In the genomic region with DNA sequence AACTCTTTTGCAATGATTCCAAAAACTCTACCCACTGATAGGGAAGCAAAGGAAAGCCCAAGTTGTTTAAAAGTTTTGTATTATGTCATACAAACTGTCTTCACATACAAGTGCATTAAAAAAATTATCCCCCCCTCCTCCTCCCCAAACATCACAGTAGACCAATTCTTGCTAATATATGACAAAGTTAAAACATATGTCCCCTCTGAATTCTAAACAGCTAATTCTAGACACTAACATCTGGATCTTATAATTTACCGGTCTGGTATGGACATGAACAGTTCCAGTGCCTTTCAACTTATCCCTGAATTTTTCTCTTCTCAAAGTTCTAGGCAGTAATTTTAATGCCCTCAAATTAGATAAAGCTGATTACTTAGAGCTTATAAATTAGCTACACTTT, we compare ENCODE assay signal across 17 cellular contexts. TPM values are rescaled to one million over a fixed set of nuclear protein-coding genes. Genes with fewer than 3 reads are reported as not detected.
DNase-seq lines count a peak whose midpoint lies in the region; ATAC-seq and TF ChIP-seq lines count a peak whose summit lies in the region.
"Had no signal": no experiment of that assay in that cellular context is flagged by ENCODE, and none has a peak within 500 bp of the region (broad histone marks: within the 10 kb centered on the region; RNA-seq: fewer than 3 reads in every experiment).

No MANE protein-coding gene starts in this region.

- ATAC-seq in activated CD4-positive, alpha-beta T cell treated with anti-CD3 and anti-CD28 coated beads for 36 hours = no peak
- ATAC-seq: CD8-positive, alpha-beta T cell had no signal

- CTCF ChIA-PET in activated CD4-positive, alpha-beta T cell treated with anti-CD3 and anti-CD28 coated beads for 36 hours (lab: Charles Lee) = no interaction called here
- CTCF ChIA-PET in A673 (lab: Charles Lee) = interaction anchor here (0.5 kb wide), 1 partner anchor 130 kb away, joined by 3 read pairs; no protein-coding TSS in a partner anchor

- H3K4me1 ChIP-seq in A673 (ENCODE audit: insufficient read depth, low read length, poor library complexity, severe bottlenecking) = peaks cover 18% of the 10 kb centered on the region

- DNase-seq in activated CD4-positive, alpha-beta T cell treated with anti-CD3 and anti-CD28 coated beads for 36 hours = no peak
- no peak for DNase-seq in activated CD4-positive, alpha-beta T cell treated with anti-CD3 and anti-CD28 coated beads for 48 hours
- DNase-seq in A673 (ENCODE audit: low spot score) (peak; percentile 12), fibroblast of peridontal ligament (ENCODE audit: extremely low read depth) (peak; percentile 49), lower leg skin (ENCODE audit: low spot score in 2 of 2) (no peak), dedifferentiated amniotic fluid mesenchymal stem cell (ENCODE audit: extremely low spot score) (no peak)
- DNase-seq in activated T-helper 1 cell treated with anti-CD3 and anti-CD28 coated beads, Interleukin-12 subunit alpha, Interleukin-12 subunit beta, Interleukin-2, Interleukin-4 antibody, amounts not matched to agents 30 ng/mL and 10 ng/mL and 1 ng/mL, durations not matched to agents 14 hours and 24 hours and 36 hours (ENCODE audit: low spot score) = no peak
- DNase-seq: CD8-positive, alpha-beta T cell; NCI-H1048; NCI-H146; NCI-H2081; NCI-H510A treated with DMSO at 0.1 percent for 48 hours had no signal

- no peak overlapping the region for H3K27ac ChIP-seq in A673 (ENCODE audit: low read depth, low read length, poor library complexity, severe bottlenecking)
- H3K27ac ChIP-seq: BLaER1 had no signal

- no peaks in the 10 kb centered on the region for H3K27me3 Mint-ChIP-seq in activated CD4-positive, alpha-beta T cell treated with anti-CD3 and anti-CD28 coated beads for 36 hours
- no peaks in the 10 kb centered on the region for H3K27me3 Mint-ChIP-seq in activated naive CD8-positive, alpha-beta T cell
- H3K27me3 Mint-ChIP-seq in activated T-helper 1 cell treated with anti-CD3 and anti-CD28 coated beads, Interleukin-12 subunit alpha, Interleukin-12 subunit beta, Interleukin-2, Interleukin-4 antibody, amounts not matched to agents 30 ng/mL and 10 ng/mL and 1 ng/mL, durations not matched to agents 14 hours and 24 hours and 36 hours (ENCODE audit: insufficient read depth) = no peaks in the 10 kb centered on the region

- POLR2A ChIA-PET in activated CD4-positive, alpha-beta T cell treated with anti-CD3 and anti-CD28 coated beads for 36 hours (lab: Charles Lee) = no interaction called here
- POLR2A ChIA-PET in A673 (lab: Charles Lee; ENCODE audit: low non-redundant PET) = no interaction called here

- no peak overlapping the region for H3K4me3 Mint-ChIP-seq in activated CD4-positive, alpha-beta T cell treated with anti-CD3 and anti-CD28 coated beads for 36 hours
- H3K4me3 Mint-ChIP-seq in activated naive CD8-positive, alpha-beta T cell = no peak overlapping the region
- no peak overlapping the region for H3K4me3 Mint-ChIP-seq in activated T-helper 1 cell treated with anti-CD3 and anti-CD28 coated beads, Interleukin-12 subunit alpha, Interleukin-12 subunit beta, Interleukin-2, Interleukin-4 antibody, amounts not matched to agents 30 ng/mL and 10 ng/mL and 1 ng/mL, durations not matched to agents 14 hours and 24 hours and 36 hours
- H3K4me3 Mint-ChIP-seq: CD8-positive, alpha-beta T cell had no signal

- H3K27me3 ChIP-seq in A673 (replicated peaks; ENCODE audit: insufficient read depth, low read depth, low read length, poor library complexity) = no peaks in the 10 kb centered on the region
- H3K27me3 ChIP-seq: BLaER1 had no signal

- no peak for TF ChIP-seq POLR2A in lower leg skin (IDR thresholded peaks at IDR 0.05)

- peaks cover 33% of the 10 kb centered on the region for H3K36me3 Mint-ChIP-seq in activated CD4-positive, alpha-beta T cell treated with anti-CD3 and anti-CD28 coated beads for 36 hours (ENCODE audit: low read depth)
- H3K36me3 Mint-ChIP-seq in activated naive CD8-positive, alpha-beta T cell = peaks cover 5% of the 10 kb centered on the region
- peaks cover 25% of the 10 kb centered on the region for H3K36me3 Mint-ChIP-seq in activated T-helper 1 cell treated with anti-CD3 and anti-CD28 coated beads, Interleukin-12 subunit alpha, Interleukin-12 subunit beta, Interleukin-2, Interleukin-4 antibody, amounts not matched to agents 30 ng/mL and 10 ng/mL and 1 ng/mL, durations not matched to agents 14 hours and 24 hours and 36 hours (ENCODE audit: low read depth)

- H3K4me3 ChIP-seq in A673 (ENCODE audit: low read depth, low read length, poor library complexity, severe bottlenecking) = no peak overlapping the region
- H3K4me3 ChIP-seq in lower leg skin (ENCODE audit: low read depth, poor library complexity, severe bottlenecking) = no peak overlapping the region
- H3K4me3 ChIP-seq: BLaER1 had no signal

- TF ChIP-seq CTCF in A673 (conservative IDR thresholded peaks at IDR 0.05; ENCODE audit: low read depth, low read length) = no peak
- TF ChIP-seq CTCF in lower leg skin (IDR thresholded peaks at IDR 0.05) = no peak

- no peaks in the 10 kb centered on the region for H3K9me3 Mint-ChIP-seq in activated CD4-positive, alpha-beta T cell treated with anti-CD3 and anti-CD28 coated beads for 36 hours (ENCODE audit: low read depth)
- no peaks in the 10 kb centered on the region for H3K9me3 Mint-ChIP-seq in activated naive CD8-positive, alpha-beta T cell (ENCODE audit: low read depth)
- no peaks in the 10 kb centered on the region for H3K9me3 Mint-ChIP-seq in activated T-helper 1 cell treated with anti-CD3 and anti-CD28 coated beads, Interleukin-12 subunit alpha, Interleukin-12 subunit beta, Interleukin-2, Interleukin-4 antibody, amounts not matched to agents 30 ng/mL and 10 ng/mL and 1 ng/mL, durations not matched to agents 14 hours and 24 hours and 36 hours
- H3K9me3 Mint-ChIP-seq: CD8-positive, alpha-beta T cell had no signal

- no TSS peak for BruUV-seq in A673 (replicated peaks; lab: Mats Ljungman, UMichigan)

- peaks cover 14% of the 10 kb centered on the region for H3K4me1 Mint-ChIP-seq in activated CD4-positive, alpha-beta T cell treated with anti-CD3 and anti-CD28 coated beads for 36 hours
- H3K4me1 Mint-ChIP-seq in activated naive CD8-positive, alpha-beta T cell (ENCODE audit: low read depth) = peaks cover 19% of the 10 kb centered on the region
- H3K4me1 Mint-ChIP-seq in activated T-helper 1 cell treated with anti-CD3 and anti-CD28 coated beads, Interleukin-12 subunit alpha, Interleukin-12 subunit beta, Interleukin-2, Interleukin-4 antibody, amounts not matched to agents 30 ng/mL and 10 ng/mL and 1 ng/mL, durations not matched to agents 14 hours and 24 hours and 36 hours (ENCODE audit: low read depth) = peaks cover 22% of the 10 kb centered on the region

- intact Hi-C loops in activated CD4-positive, alpha-beta T cell treated with anti-CD3 and anti-CD28 coated beads for 36 hours (cut with DNase I, micrococcal nuclease) = no loop called here
- intact Hi-C loops in A673 (cut with micrococcal nuclease; ENCODE audit: unreplicated experiment) = no loop called here
- intact Hi-C loops in lower leg skin (cut with DNase I; ENCODE audit: low total_unique reads) = no loop called here
- intact Hi-C loops in activated T-helper 1 cell treated with anti-CD3 and anti-CD28 coated beads, Interleukin-12 subunit alpha, Interleukin-12 subunit beta, Interleukin-2, Interleukin-4 antibody, amounts not matched to agents 30 ng/mL and 10 ng/mL and 1 ng/mL, durations not matched to agents 14 hours and 24 hours and 36 hours (cut with micrococcal nuclease) = no loop called here

- peak overlapping the region; percentile 2 for H3K27ac Mint-ChIP-seq in activated CD4-positive, alpha-beta T cell treated with anti-CD3 and anti-CD28 coated beads for 36 hours
- peak overlapping the region; percentile 74 for H3K27ac Mint-ChIP-seq in activated naive CD8-positive, alpha-beta T cell
- no peak overlapping the region for H3K27ac Mint-ChIP-seq in activated T-helper 1 cell treated with anti-CD3 and anti-CD28 coated beads, Interleukin-12 subunit alpha, Interleukin-12 subunit beta, Interleukin-2, Interleukin-4 antibody, amounts not matched to agents 30 ng/mL and 10 ng/mL and 1 ng/mL, durations not matched to agents 14 hours and 24 hours and 36 hours
- H3K27ac Mint-ChIP-seq: CD8-positive, alpha-beta T cell had no signal

- H3K9me3 ChIP-seq in A673 (ENCODE audit: low read depth, low read length, poor library complexity, severe bottlenecking) = no peaks in the 10 kb centered on the region
- H3K9me3 ChIP-seq: BLaER1 had no signal

- WGBS in lower leg skin, 2 donors = 79 to 81% methylated on average over 1 of the region's 1 CpG

- peaks cover 39% of the 10 kb centered on the region for H3K36me3 ChIP-seq in A673 (ENCODE audit: insufficient read depth, low read length, poor library complexity, severe bottlenecking)

RNA-seq across cellular contexts. Expression of gene RIT1, which starts 13.4 kb away (rescaled TPM):
- 10 to 100 TPM; 20.3 to 23.0 TPM for total RNA-seq in activated CD4-positive, alpha-beta T cell treated with anti-CD3 and anti-CD28 coated beads for 36 hours
- total RNA-seq in A673 (2021) (27.5 and 29.6 TPM in 2 replicates), lower leg skin (10 to 100 TPM; 16.1 to 34.2 (median 24.2) TPM)
- 20.2 and 22.3 TPM in 2 replicates for total RNA-seq in activated T-helper 1 cell treated with anti-CD3 and anti-CD28 coated beads, Interleukin-12 subunit alpha, Interleukin-12 subunit beta, Interleukin-2, Interleukin-4 antibody, amounts not matched to agents 30 ng/mL and 10 ng/mL and 1 ng/mL, durations not matched to agents 14 hours and 24 hours and 36 hours

RNA-seq across cellular contexts. Expression of gene KHDC4, which starts 36.5 kb away (rescaled TPM):
- total RNA-seq in activated CD4-positive, alpha-beta T cell treated with anti-CD3 and anti-CD28 coated beads for 36 hours = 10 to 100 TPM; 68.7 to 97.5 TPM
- 92.7 and 93.3 TPM in 2 replicates for total RNA-seq in A673 (2021)
- 10 to 100 TPM; 32.7 to 96.0 (median 45.5) TPM for total RNA-seq in lower leg skin
- total RNA-seq in activated T-helper 1 cell treated with anti-CD3 and anti-CD28 coated beads, Interleukin-12 subunit alpha, Interleukin-12 subunit beta, Interleukin-2, Interleukin-4 antibody, amounts not matched to agents 30 ng/mL and 10 ng/mL and 1 ng/mL, durations not matched to agents 14 hours and 24 hours and 36 hours = 80.1 and 81.8 TPM in 2 replicates

RNA-seq across cellular contexts. Expression of gene SYT11, which starts 38.4 kb away (rescaled TPM):
- 10 to 100 TPM; 14.3 to 14.8 TPM for total RNA-seq in activated CD4-positive, alpha-beta T cell treated with anti-CD3 and anti-CD28 coated beads for 36 hours
- 10.2 and 10.6 TPM in 2 replicates for total RNA-seq in A673 (2021)
- 1 to 10 TPM; 1.7 to 4.0 (median 3.5) TPM for total RNA-seq in lower leg skin
- 25.7 and 26.8 TPM in 2 replicates for total RNA-seq in activated T-helper 1 cell treated with anti-CD3 and anti-CD28 coated beads, Interleukin-12 subunit alpha, Interleukin-12 subunit beta, Interleukin-2, Interleukin-4 antibody, amounts not matched to agents 30 ng/mL and 10 ng/mL and 1 ng/mL, durations not matched to agents 14 hours and 24 hours and 36 hours

RNA-seq across cellular contexts. Expression of gene GON4L, which starts 40.7 kb away (rescaled TPM):
- 10 to 100 TPM; 44.2 to 48.8 TPM for total RNA-seq in activated CD4-positive, alpha-beta T cell treated with anti-CD3 and anti-CD28 coated beads for 36 hours
- total RNA-seq in A673 (2021) = 55.7 and 59.9 TPM in 2 replicates
- total RNA-seq in lower leg skin = 10 to 100 TPM; 24.9 to 43.9 (median 33.6) TPM
- total RNA-seq in activated T-helper 1 cell treated with anti-CD3 and anti-CD28 coated beads, Interleukin-12 subunit alpha, Interleukin-12 subunit beta, Interleukin-2, Interleukin-4 antibody, amounts not matched to agents 30 ng/mL and 10 ng/mL and 1 ng/mL, durations not matched to agents 14 hours and 24 hours and 36 hours = 66.7 and 70.0 TPM in 2 replicates

RNA-seq across cellular contexts. Expression of gene RXFP4, which starts 43.7 kb away (rescaled TPM):
- total RNA-seq in activated CD4-positive, alpha-beta T cell treated with anti-CD3 and anti-CD28 coated beads for 36 hours = not detected
- total RNA-seq in A673 (2021) (not detected in 2 replicates), lower leg skin (not detected)
- 0.16 TPM in 1 of 2 replicates, not detected in the other for total RNA-seq in activated T-helper 1 cell treated with anti-CD3 and anti-CD28 coated beads, Interleukin-12 subunit alpha, Interleukin-12 subunit beta, Interleukin-2, Interleukin-4 antibody, amounts not matched to agents 30 ng/mL and 10 ng/mL and 1 ng/mL, durations not matched to agents 14 hours and 24 hours and 36 hours
- total RNA-seq: A172; CD8-positive, alpha-beta T cell; H1; MCF 10A had no signal

Comparison
In these comparisons a context has a peak if more than half of its experiments do, and no peak if none do; other contexts are left out.
1. DNase-seq: peak in A673 (single experiment) and fibroblast of peridontal ligament (single experiment); none in activated CD4-positive, alpha-beta T cell treated with anti-CD3 and anti-CD28 coated beads for 36 hours (single experiment), activated CD4-positive, alpha-beta T cell treated with anti-CD3 and anti-CD28 coated beads for 48 hours (single experiment), lower leg skin (0 of 2), activated T-helper 1 cell treated with anti-CD3 and anti-CD28 coated beads, Interleukin-12 subunit alpha, Interleukin-12 subunit beta, Interleukin-2, Interleukin-4 antibody, amounts not matched to agents 30 ng/mL and 10 ng/mL and 1 ng/mL, durations not matched to agents 14 hours and 24 hours and 36 hours (single experiment) and dedifferentiated amniotic fluid mesenchymal stem cell (single experiment).